Comparison of ENCODE assay signal across 8 cellular contexts in genomic region chr10:84076540-84077195, GRCh38.
DNase-seq lines count a peak whose midpoint lies in the region; ATAC-seq and TF ChIP-seq lines count a peak whose summit lies in the region.

No MANE protein-coding gene starts in this region.

- peak; percentile 70 for ATAC-seq in GM18511 (IDR thresholded peaks at IDR 0.05; ENCODE audit: unreplicated experiment)
- ATAC-seq in HG03520 (IDR thresholded peaks at IDR 0.05; ENCODE audit: unreplicated experiment) = peak; percentile 54
- peak; percentile 15 for ATAC-seq in sciatic nerve

- intact Hi-C loops in sciatic nerve (cut with DNase I) = no loop called here

- DNase-seq in choroid plexus epithelial cell (ENCODE audit: low read depth) = peak; percentile 39
- no peak for DNase-seq in sciatic nerve (ENCODE audit: low spot score)
- DNase-seq in OCI-M2 (lab: John Stamatoyannopoulos, UW; ENCODE audit: unreplicated experiment) = no peak
- DNase-seq in activated CD4-positive, alpha-beta T cell treated with anti-CD3 and anti-CD28 coated beads, Interleukin-2, amount 50 U/mL, for 4 hours = no peak
- DNase-seq in NCI-H2029 (lab: John Stamatoyannopoulos, UW) = no peak
- no peak for DNase-seq in occipital lobe (lab: John Stamatoyannopoulos, UW)

- no peak overlapping the region for H3K4me3 ChIP-seq in choroid plexus epithelial cell (ENCODE audit: low read depth, low read length)

- peak; percentile 46 for TF ChIP-seq CTCF in choroid plexus epithelial cell (conservative IDR thresholded peaks at IDR 0.05; ENCODE audit: low read depth, low read length)

Comparison
In these comparisons a context has a peak if more than half of its experiments do, and no peak if none do; other contexts are left out.
1. ATAC-seq: peak in every context shown above with its lines; median percentile 70 in GM18511; 54 in HG03520; 15 in sciatic nerve.